Comparison of ENCODE assay signal across 2 cellular contexts in the genomic region with DNA sequence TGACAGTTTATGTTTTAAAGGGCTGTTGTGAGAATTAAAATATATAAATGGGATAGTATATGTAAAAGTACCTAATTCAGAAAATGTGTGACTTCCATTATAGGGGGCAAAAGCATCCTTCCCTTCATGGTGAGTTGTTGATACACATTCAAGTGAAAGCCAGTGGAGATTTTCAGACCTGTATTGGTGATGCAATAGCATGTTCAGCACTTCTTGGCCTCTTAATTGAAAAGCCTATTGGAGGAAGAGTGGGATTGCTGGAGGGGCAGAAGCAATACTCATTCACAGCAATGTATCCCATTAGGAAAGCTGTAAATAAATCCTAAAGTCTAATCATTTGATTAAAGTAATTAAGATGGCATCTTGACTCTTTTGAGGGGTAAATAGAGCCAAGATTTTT.
TF ChIP-seq lines count a peak whose summit lies in the region.

No MANE protein-coding gene starts in this region.

TF ChIP-seq in IMR-90, 13 proteins besides CTCF, POLR2A, EP300 and RAD21:
- TF ChIP-seq MAZ (IDR thresholded peaks at IDR 0.05; ENCODE audit: borderline replicate concordance, low read depth, low read length) (no peak), CEBPB (IDR thresholded peaks at IDR 0.05; ENCODE audit: low read depth, low read length) (peak; percentile 65; the same call in 1 of the 2 replicates)
TF ChIP-seq in IMR-90: peak in this region for 1.

TF ChIP-seq in K562, 482 proteins besides CTCF, POLR2A, EP300 and RAD21:
- TF ChIP-seq CEBPB (tag; IDR thresholded peaks at IDR 0.05) (peak; percentile 30; the same call in 1 of the 2 replicates), NCOA6 (IDR thresholded peaks at IDR 0.05) (no peak), ZNF780A (CRISPR knock-in tag; IDR thresholded peaks at IDR 0.05) (no peak), CEBPG (CRISPR knock-in tag; IDR thresholded peaks at IDR 0.05) (no peak), CEBPG (tag; conservative IDR thresholded peaks at IDR 0.05 in 1 of 2, IDR thresholded peaks at IDR 0.05 in 1 of 2) (peak; percentile 31 to 36; a peak in 2 of 4 replicates)
- TF ChIP-seq, protein P1, sequence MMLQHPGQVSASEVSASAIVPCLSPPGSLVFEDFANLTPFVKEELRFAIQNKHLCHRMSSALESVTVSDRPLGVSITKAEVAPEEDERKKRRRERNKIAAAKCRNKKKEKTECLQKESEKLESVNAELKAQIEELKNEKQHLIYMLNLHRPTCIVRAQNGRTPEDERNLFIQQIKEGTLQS (IDR thresholded peaks at IDR 0.05) = peak; percentile 67
- TF ChIP-seq, protein P1 (CRISPR knock-in tag; conservative IDR thresholded peaks at IDR 0.05) = no peak
